In genomic region chr4:103626296-103626695, GRCh38 we compare ENCODE assay signal across 1 cellular context.
TF ChIP-seq lines count a peak whose summit lies in the region.

No MANE protein-coding gene starts in this region.

TF ChIP-seq in GM23338, 12 proteins besides CTCF, POLR2A, EP300 and RAD21 (continued from another document):
- TF ChIP-seq ZNF462 (CRISPR knock-in tag; IDR thresholded peaks at IDR 0.05) (no peak), ZNF114 (CRISPR knock-in tag; IDR thresholded peaks at IDR 0.05) (no peak), POLR2AphosphoS5 (IDR thresholded peaks at IDR 0.05; ENCODE audit: low read depth) (no peak)
